9 cellular contexts compared by ENCODE assay signal in genomic region chr4:20395160-20395773, GRCh38.
A peak's percentile ranks its signal among the peaks of the same experiment; 100 is the strongest.
DNase-seq lines count a peak whose midpoint lies in the region; ATAC-seq and TF ChIP-seq lines count a peak whose summit lies in the region.
"Had no signal": no experiment of that assay in that cellular context is flagged by ENCODE, and none has a peak within 500 bp of the region (broad histone marks: within the 10 kb centered on the region; RNA-seq: fewer than 3 reads in every experiment).

No MANE protein-coding gene starts in this region.

- no peaks in the 10 kb centered on the region for H3K79me2 ChIP-seq in GM23338 (replicated peaks; ENCODE audit: insufficient read depth)

- H3K4me1 Mint-ChIP-seq in GM23338: peaks cover 18% of the 10 kb centered on the region
- no peaks in the 10 kb centered on the region for H3K4me1 Mint-ChIP-seq in CD4-positive, alpha-beta memory T cell
- H3K4me1 Mint-ChIP-seq: CD8-positive, alpha-beta memory T cell had no signal

- H3K4me1 ChIP-seq in GM23338 (ENCODE audit: insufficient read depth) (peaks cover 5% of the 10 kb centered on the region), transverse colon (no peaks in the 10 kb centered on the region)
- no peaks in the 10 kb centered on the region for H3K4me1 ChIP-seq in CD4-positive, alpha-beta memory T cell (ENCODE audit: insufficient read depth, low read length)

- H3K27ac ChIP-seq in GM23338 (ENCODE audit: low read depth) (no peak overlapping the region), transverse colon (no peak overlapping the region)
- H3K27ac ChIP-seq in CD4-positive, alpha-beta memory T cell (ENCODE audit: low read depth, low read length): no peak overlapping the region

- H3K36me3 Mint-ChIP-seq in GM23338 (ENCODE audit: low read depth): no peaks in the 10 kb centered on the region
- no peaks in the 10 kb centered on the region for H3K36me3 Mint-ChIP-seq in CD4-positive, alpha-beta memory T cell
- H3K36me3 Mint-ChIP-seq: CD8-positive, alpha-beta memory T cell had no signal

- peak; percentile 27 to 65 for DNase-seq in NCI-H524 (lab: John Stamatoyannopoulos, UW)
- DNase-seq in NCI-H524 treated with DMSO at 0.1 percent for 48 hours (lab: John Stamatoyannopoulos, UW): no peak
- peak; percentile 88 for DNase-seq in GM23338 (ENCODE audit: low spot score)
- DNase-seq in NB4 (ENCODE audit: low read depth): peak; percentile 52
- peak; percentile 49 for DNase-seq in iPS DF 4.7 (ENCODE audit: extremely low read depth, low spot score)
- peak; percentile 44 for DNase-seq in transverse colon
- no peak for DNase-seq in CD4-positive, alpha-beta memory T cell

- H3K4me3 Mint-ChIP-seq in GM23338: no peak overlapping the region
- H3K4me3 Mint-ChIP-seq in CD4-positive, alpha-beta memory T cell: no peak overlapping the region
- H3K4me3 Mint-ChIP-seq: CD8-positive, alpha-beta memory T cell had no signal

- in situ Hi-C loops in transverse colon (cut with MboI; ENCODE audit: low pct_ligation_motif_present in 1 of 4, low pct_unique_long_range_greater_than_20kb in 1 of 4, low sequenced_read_pairs in 3 of 4): no loop called here

- no peaks in the 10 kb centered on the region for H3K9me3 Mint-ChIP-seq in GM23338
- no peaks in the 10 kb centered on the region for H3K9me3 Mint-ChIP-seq in CD4-positive, alpha-beta memory T cell

- no peak overlapping the region for H3K4me2 ChIP-seq in GM23338

- TF ChIP-seq POLR2A in NB4 (IDR thresholded peaks at IDR 0.05; ENCODE audit: extremely low read depth, insufficient read length): no peak
- TF ChIP-seq POLR2A in transverse colon (IDR thresholded peaks at IDR 0.05): no peak

- TF ChIP-seq EP300 in transverse colon (IDR thresholded peaks at IDR 0.05; ENCODE audit: low read depth): no peak

- TF ChIP-seq CTCF in GM23338 (conservative IDR thresholded peaks at IDR 0.05; ENCODE audit: low read depth in 2 of 2): peak; percentile 82 to 93
- TF ChIP-seq CTCF in NB4 (IDR thresholded peaks at IDR 0.05; ENCODE audit: low read depth, low read length): peak; percentile 93
- 0 out of 2 replicates have a peak, but pooled peaks have one; percentile 23 for TF ChIP-seq CTCF in WI38 (IDR thresholded peaks at IDR 0.05; ENCODE audit: low read depth, low read length)
- TF ChIP-seq CTCF in transverse colon (IDR thresholded peaks at IDR 0.05): peak; percentile 26 to 55 (median 45)

- no peaks in the 10 kb centered on the region for H3K36me3 ChIP-seq in GM23338 (ENCODE audit: insufficient read depth)
- H3K36me3 ChIP-seq in transverse colon: no peaks in the 10 kb centered on the region
- H3K36me3 ChIP-seq in CD4-positive, alpha-beta memory T cell (ENCODE audit: insufficient read depth, low read length): no peaks in the 10 kb centered on the region

- intact Hi-C loops in transverse colon (cut with DNase I; ENCODE audit: low total_unique reads): no loop called here
- intact Hi-C loops in CD4-positive, alpha-beta memory T cell (cut with micrococcal nuclease): loop anchor here (1.0 kb wide), 1 partner anchor 290 kb away; no protein-coding TSS in a partner anchor

- no peaks in the 10 kb centered on the region for H3K9me2 ChIP-seq in GM23338 (ENCODE audit: insufficient read depth)

- H3K27me3 Mint-ChIP-seq in GM23338 (ENCODE audit: insufficient read depth, low read depth, poor library complexity): no peaks in the 10 kb centered on the region
- peaks cover 0 to 2% of the 10 kb centered on the region in 2 donors for H3K27me3 Mint-ChIP-seq in CD4-positive, alpha-beta memory T cell
- H3K27me3 Mint-ChIP-seq: CD8-positive, alpha-beta memory T cell had no signal

- H2AFZ ChIP-seq in GM23338: no peak overlapping the region

- ATAC-seq in GM23338: peak; percentile 90

- POLR2A ChIA-PET in CD4-positive, alpha-beta memory T cell (lab: Charles Lee; ENCODE audit: partially characterized antibody): no interaction called here

- H3K9me3 ChIP-seq in transverse colon: no peaks in the 10 kb centered on the region
- H3K9me3 ChIP-seq in CD4-positive, alpha-beta memory T cell (ENCODE audit: control insufficient read depth in 1 of 2, low read length in 2 of 2): no peaks in the 10 kb centered on the region

- no peak overlapping the region for H3K27ac Mint-ChIP-seq in GM23338
- H3K27ac Mint-ChIP-seq in CD4-positive, alpha-beta memory T cell: peak overlapping the region in 1 of 7 donors; percentile 4
- H3K27ac Mint-ChIP-seq: CD8-positive, alpha-beta memory T cell had no signal

- WGBS in transverse colon (ENCODE audit: low coverage in 1 of 2), 2 donors: 23 to 33% methylated on average over 3 of the region's 3 CpGs

- no peaks in the 10 kb centered on the region for H3F3A ChIP-seq in GM23338 (replicated peaks; ENCODE audit: low read depth)

- CTCF ChIA-PET in CD4-positive, alpha-beta memory T cell (lab: Charles Lee; ENCODE audit: partially characterized antibody): interaction anchor here (0.8 to 1.6 kb wide), 9 partner anchors 9 to 293 kb away, joined by 3 to 6 read pairs (median 3); no protein-coding TSS in a partner anchor

- H3K4me3 ChIP-seq in GM23338 (no peak overlapping the region), NB4 (ENCODE audit: low read depth, low read length) (no peak overlapping the region), WI38 (ENCODE audit: low read depth, low read length) (no peak overlapping the region), transverse colon (no peak overlapping the region)
- H3K4me3 ChIP-seq in CD4-positive, alpha-beta memory T cell (ENCODE audit: low read length in 2 of 2): no peak overlapping the region

- H4K20me1 ChIP-seq in GM23338 (replicated peaks; ENCODE audit: insufficient read depth): no peaks in the 10 kb centered on the region

- H3K27me3 ChIP-seq in GM23338 (ENCODE audit: insufficient read depth): no peaks in the 10 kb centered on the region
- H3K27me3 ChIP-seq in transverse colon: no peaks in the 10 kb centered on the region
- no peaks in the 10 kb centered on the region for H3K27me3 ChIP-seq in CD4-positive, alpha-beta memory T cell (ENCODE audit: insufficient read depth, low read length)

TF ChIP-seq in GM23338, 12 proteins besides CTCF, POLR2A, EP300 and RAD21 (continues in another document):
- TF ChIP-seq STAT1 (IDR thresholded peaks at IDR 0.05; ENCODE audit: unreplicated experiment) (no peak), POLR2AphosphoS5 (IDR thresholded peaks at IDR 0.05; ENCODE audit: low read depth) (no peak), ZNF331 (CRISPR knock-in tag; IDR thresholded peaks at IDR 0.05; ENCODE audit: low read depth) (no peak), ZNF462 (CRISPR knock-in tag; IDR thresholded peaks at IDR 0.05) (no peak), CREB1 (CRISPR knock-in tag; IDR thresholded peaks at IDR 0.05; ENCODE audit: low read depth) (no peak)

Comparison
In these comparisons a context has a peak if more than half of its experiments do, and no peak if none do; other contexts are left out.
1. DNase-seq: peak in NCI-H524 (2 of 2), GM23338 (single experiment), NB4 (single experiment), iPS DF 4.7 (single experiment) and transverse colon (single experiment); none in NCI-H524 treated with DMSO at 0.1 percent for 48 hours (single experiment) and CD4-positive, alpha-beta memory T cell (0 of 5).
2. CTCF ChIP-seq: peak in every context shown above with its lines; median percentile 93 in NB4; 88 in GM23338; 45 in transverse colon; 23 in WI38.